In genomic region chr1:42765832-42766722, GRCh38 we compare ENCODE assay signal across 9 cellular contexts. TPM values are rescaled to one million over a fixed set of nuclear protein-coding genes. Genes with fewer than 3 reads are reported as not detected.
A peak's percentile ranks its signal among the peaks of the same experiment; 100 is the strongest.
DNase-seq lines count a peak whose midpoint lies in the region; ATAC-seq lines count a peak whose summit lies in the region.
"Had no signal": no experiment of that assay in that cellular context is flagged by ENCODE, and none has a peak within 500 bp of the region (broad histone marks: within the 10 kb centered on the region; RNA-seq: fewer than 3 reads in every experiment).

No MANE protein-coding gene starts in this region.

- no peaks in the 10 kb centered on the region for H3K9me3 Mint-ChIP-seq in activated CD4-positive, alpha-beta T cell treated with anti-CD3 and anti-CD28 coated beads, Interleukin-2, amount 10 ng/mL, durations not matched to agents 7 days and 5 days
- H3K9me3 Mint-ChIP-seq in naive B cell: no peaks in the 10 kb centered on the region

- CTCF ChIA-PET in activated CD4-positive, alpha-beta T cell treated with anti-CD3 and anti-CD28 coated beads, Interleukin-2, amount 10 ng/mL, durations not matched to agents 7 days and 5 days (lab: Charles Lee): interaction anchor here (0.8 to 2.7 kb wide), 17 partner anchors 8 to 593 kb away, joined by 3 to 21 read pairs (median 5); partner anchors contain the start of genes ERMAP, PPIH, SVBP and TMEM269

- DNase-seq in AML-193 (lab: John Stamatoyannopoulos, UW): peak; percentile 32 to 53
- DNase-seq in NCI-H2227 treated with DMSO at 0.1 percent for 48 hours (lab: John Stamatoyannopoulos, UW): peak; percentile 44
- peak; percentile 31 for DNase-seq in activated CD4-positive, alpha-beta T cell treated with anti-CD3 and anti-CD28 coated beads, Interleukin-2, amount 10 ng/mL, durations not matched to agents 7 days and 5 days
- DNase-seq in naive B cell: peak; percentile 18
- DNase-seq in substantia nigra (lab: John Stamatoyannopoulos, UW): peak in 26 of 49 donors; percentile 10 to 64 (median 40)

- no peaks in the 10 kb centered on the region for H3K4me1 ChIP-seq in esophagus (ENCODE audit: control insufficient read depth in 2 of 2, insufficient read depth in 2 of 2, low read length in 1 of 2)

- ATAC-seq in GM18519 (IDR thresholded peaks at IDR 0.05; ENCODE audit: low FRiP score, unreplicated experiment) (peak; percentile 21), HG03095 (IDR thresholded peaks at IDR 0.05; ENCODE audit: unreplicated experiment) (peak; percentile 12), naive B cell (ENCODE audit: low read depth in 2 of 2) (peak; percentile 4 to 5)

- H3K4me3 ChIP-seq in esophagus (ENCODE audit: low read depth in 1 of 2, low read length in 2 of 2): peak overlapping the region; percentile 59 to 78

- no peaks in the 10 kb centered on the region for H3K9me3 ChIP-seq in esophagus (ENCODE audit: control insufficient read depth in 2 of 2, insufficient read depth in 1 of 2, low read depth in 1 of 2, low read length in 1 of 2)

- H3K27me3 ChIP-seq in esophagus (ENCODE audit: control insufficient read depth in 1 of 2, insufficient read depth in 2 of 2, low read length in 2 of 2): no peaks in the 10 kb centered on the region

- H3K27ac ChIP-seq in esophagus (ENCODE audit: low read depth in 2 of 2, low read length in 1 of 2): peak overlapping the region; percentile 63 to 88
- peak overlapping the region; percentile 81 for H3K27ac ChIP-seq in substantia nigra (ENCODE audit: low read depth, low read length, poor library complexity, severe bottlenecking)

- H3K27me3 Mint-ChIP-seq in activated CD4-positive, alpha-beta T cell treated with anti-CD3 and anti-CD28 coated beads, Interleukin-2, amount 10 ng/mL, durations not matched to agents 7 days and 5 days: no peaks in the 10 kb centered on the region
- no peaks in the 10 kb centered on the region for H3K27me3 Mint-ChIP-seq in naive B cell

- no peaks in the 10 kb centered on the region for H3K36me3 ChIP-seq in esophagus (ENCODE audit: control insufficient read depth in 2 of 2, insufficient read depth in 2 of 2, low read length in 1 of 2)

- H3K4me1 Mint-ChIP-seq in activated CD4-positive, alpha-beta T cell treated with anti-CD3 and anti-CD28 coated beads, Interleukin-2, amount 10 ng/mL, durations not matched to agents 7 days and 5 days: peaks cover 33% of the 10 kb centered on the region
- H3K4me1 Mint-ChIP-seq in naive B cell: peaks cover 13 to 31% (median 19%) of the 10 kb centered on the region in 3 donors

- H3K4me3 Mint-ChIP-seq in activated CD4-positive, alpha-beta T cell treated with anti-CD3 and anti-CD28 coated beads, Interleukin-2, amount 10 ng/mL, durations not matched to agents 7 days and 5 days: no peak overlapping the region
- H3K4me3 Mint-ChIP-seq in naive B cell: no peak overlapping the region

- POLR2A ChIA-PET in activated CD4-positive, alpha-beta T cell treated with anti-CD3 and anti-CD28 coated beads, Interleukin-2, amount 10 ng/mL, durations not matched to agents 7 days and 5 days (lab: Charles Lee): interaction anchor here (0.9 to 1.2 kb wide), 4 partner anchors 19 to 105 kb away, joined by 3 to 5 read pairs (median 3); partner anchors contain the start of genes TMEM269 and ZNF691

- 1% methylated on average over 42 of the region's 42 CpGs for WGBS in esophagus, 2 donors

- peaks cover 19% of the 10 kb centered on the region for H3K36me3 Mint-ChIP-seq in activated CD4-positive, alpha-beta T cell treated with anti-CD3 and anti-CD28 coated beads, Interleukin-2, amount 10 ng/mL, durations not matched to agents 7 days and 5 days (ENCODE audit: low read depth)
- H3K36me3 Mint-ChIP-seq in naive B cell: peaks cover 0 to 8% of the 10 kb centered on the region in 2 donors

- no peak overlapping the region for H3K27ac Mint-ChIP-seq in activated CD4-positive, alpha-beta T cell treated with anti-CD3 and anti-CD28 coated beads, Interleukin-2, amount 10 ng/mL, durations not matched to agents 7 days and 5 days
- peak overlapping the region in 5 of 6 donors; percentile 32 to 96 (median 72) for H3K27ac Mint-ChIP-seq in naive B cell

RNA-seq across cellular contexts. Expression of gene P3H1, which starts 0.8 kb away (rescaled TPM):
- 10 to 100 TPM; 39.7 to 41.5 TPM for total RNA-seq in activated CD4-positive, alpha-beta T cell treated with anti-CD3 and anti-CD28 coated beads, Interleukin-2, amount 10 ng/mL, durations not matched to agents 7 days and 5 days
- 10 to 100 TPM in 1 of 2 donors, 1 to 10 TPM in 1; 6.4 to 11.4 TPM for polyA plus RNA-seq in esophagus
- 10 to 100 TPM in 1 of 6 donors, 1 to 10 TPM in 5; 6.1 to 13.4 (median 7.0) TPM for polyA plus RNA-seq in naive B cell (ENCODE audit: low read depth in 6 of 6)

RNA-seq across cellular contexts. Expression of gene C1orf50, which starts 1.0 kb away (rescaled TPM):
- 1 to 10 TPM; 7.0 to 9.4 TPM for total RNA-seq in activated CD4-positive, alpha-beta T cell treated with anti-CD3 and anti-CD28 coated beads, Interleukin-2, amount 10 ng/mL, durations not matched to agents 7 days and 5 days
- 1 to 10 TPM; 2.5 to 3.8 TPM for polyA plus RNA-seq in esophagus
- 1 to 10 TPM; 2.3 to 6.6 (median 4.3) TPM for polyA plus RNA-seq in naive B cell (ENCODE audit: low read depth in 6 of 6)

RNA-seq across cellular contexts. Expression of gene TMEM269, which starts 18.7 kb away (rescaled TPM):
- under 1 TPM; 0.21 to 0.25 TPM for total RNA-seq in activated CD4-positive, alpha-beta T cell treated with anti-CD3 and anti-CD28 coated beads, Interleukin-2, amount 10 ng/mL, durations not matched to agents 7 days and 5 days
- polyA plus RNA-seq in esophagus (under 1 TPM; 0.01 to 0.04 TPM), naive B cell (ENCODE audit: low read depth in 6 of 6) (under 1 TPM in 1 of 6 donors, not detected in 5; 0.11 TPM)

RNA-seq across cellular contexts. Expression of gene CLDN19, which starts 26.0 kb away (rescaled TPM):
- not detected for total RNA-seq in activated CD4-positive, alpha-beta T cell treated with anti-CD3 and anti-CD28 coated beads, Interleukin-2, amount 10 ng/mL, durations not matched to agents 7 days and 5 days
- under 1 TPM in 1 of 2 donors, not detected in 1; 0.04 TPM for polyA plus RNA-seq in esophagus
- under 1 TPM in 1 of 6 donors, not detected in 5; 0.11 TPM for polyA plus RNA-seq in naive B cell (ENCODE audit: low read depth in 6 of 6)
- total RNA-seq: T-helper 2 cell treated with Interferon-gamma antibody and Interleukin-4, amounts not matched to agents 100 ng/mL and 5 ng/mL, for 36 hours had no signal

RNA-seq across cellular contexts. Expression of gene ERMAP, which starts 50.8 kb away (rescaled TPM):
- 1 to 10 TPM; 7.7 to 7.8 TPM for total RNA-seq in activated CD4-positive, alpha-beta T cell treated with anti-CD3 and anti-CD28 coated beads, Interleukin-2, amount 10 ng/mL, durations not matched to agents 7 days and 5 days
- polyA plus RNA-seq in esophagus: 1 to 10 TPM; 5.1 to 5.8 TPM
- 1 to 10 TPM in 5 of 6 donors, not detected in 1; 2.2 to 3.7 (median 2.6) TPM for polyA plus RNA-seq in naive B cell (ENCODE audit: low read depth in 6 of 6)

Comparison
In these comparisons a context has a peak if more than half of its experiments do, and no peak if none do; other contexts are left out.
1. Peak in every context shown above with its lines: DNase-seq, ATAC-seq, H3K4me3 ChIP-seq and H3K27ac ChIP-seq.